In the genomic region with DNA sequence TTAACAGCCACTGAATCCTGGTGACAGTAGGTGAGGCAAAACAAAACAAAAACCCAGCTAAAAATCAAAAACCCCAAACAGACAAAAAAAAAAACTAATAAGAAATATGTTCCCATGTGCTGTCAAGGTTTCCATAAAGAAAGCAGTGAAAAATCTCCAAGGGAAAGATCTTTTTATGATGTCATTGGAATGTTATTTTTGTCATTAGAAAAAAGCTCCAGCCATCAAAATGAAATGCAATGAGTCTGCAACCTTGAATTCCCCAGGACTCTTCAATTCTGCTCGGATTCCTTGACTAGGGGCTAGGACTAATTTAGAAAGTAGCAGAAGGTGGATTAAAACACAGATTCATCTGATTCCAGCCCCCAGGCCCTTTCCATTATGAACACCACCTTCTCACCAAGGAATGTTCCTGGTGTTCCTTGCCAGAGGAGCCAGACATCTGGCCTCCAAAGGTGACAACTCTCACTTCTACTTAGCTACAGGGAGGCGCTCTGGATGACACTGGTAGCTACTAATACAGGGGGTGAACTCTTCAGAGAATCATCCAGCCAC, we compare ENCODE assay signal across 18 cellular contexts. TPM values are rescaled to one million over a fixed set of nuclear protein-coding genes. Genes with fewer than 3 reads are reported as not detected.
DNase-seq lines count a peak whose midpoint lies in the region; ATAC-seq, FAIRE-seq and TF ChIP-seq lines count a peak whose summit lies in the region.
"Had no signal": no experiment of that assay in that cellular context is flagged by ENCODE, and none has a peak within 500 bp of the region (broad histone marks: within the 10 kb centered on the region; RNA-seq: fewer than 3 reads in every experiment).

No MANE protein-coding gene starts in this region.

- peak; percentile 76 for FAIRE-seq in astrocyte (lab: Jason Lieb, UNC)
- FAIRE-seq: frontal cortex had no signal

- CTCF ChIA-PET in AG04449 (lab: Yijun Ruan, JAX) (no interaction called here), GM10248 (lab: Yijun Ruan, JAX) (interaction anchor here (0.9 to 1.0 kb wide), 2 partner anchors 15 to 82 kb away, joined by 3 read pairs; no protein-coding TSS in a partner anchor)

- 80 to 100% methylated on average over 1 of the region's 2 CpGs for WGBS in mesodermal cell (ENCODE audit: insufficient coverage in 2 of 2), 2 experiments

- DNase-seq in AG04449 (ENCODE audit: low read depth, low spot score) = peak; percentile 33
- peak; percentile 51 for DNase-seq in GM03348 (ENCODE audit: low spot score)
- peak; percentile 66 for DNase-seq in astrocyte (ENCODE audit: low read depth)
- DNase-seq in NCI-H2029 (lab: John Stamatoyannopoulos, UW) = no peak
- no peak for DNase-seq in GM10248 (ENCODE audit: extremely low spot score)
- no peak for DNase-seq in stimulated activated CD4-positive, alpha-beta T cell treated with anti-CD3 and anti-CD28 coated beads, Interleukin-4, amount 100 ng/mL, for 24 hours
- DNase-seq: activated CD4-positive, alpha-beta T cell treated with anti-CD3 and anti-CD28 coated beads for 1 hour; effector memory CD4-positive, alpha-beta T cell; NCI-H2029 treated with DMSO at 0.1 percent for 48 hours; NCI-H774; nucleus accumbens; RPMI8226; T-helper 2 cell had no signal

- H3K36me3 ChIP-seq in astrocyte (ENCODE audit: insufficient read depth, low read length) = no peaks in the 10 kb centered on the region
- H3K36me3 ChIP-seq in mesodermal cell (ENCODE audit: control insufficient read depth, insufficient read depth, low read length) = no peaks in the 10 kb centered on the region

- POLR2A ChIA-PET in AG04449 (lab: Yijun Ruan, JAX) = interaction anchor here (0.6 kb wide), 1 partner anchor 13 kb away, joined by 3 read pairs; no protein-coding TSS in a partner anchor
- POLR2A ChIA-PET in GM10248 (lab: Yijun Ruan, JAX) = interaction anchor here (0.5 kb wide), 1 partner anchor 1137 kb away, joined by 3 read pairs; no protein-coding TSS in a partner anchor

- peaks cover 36% of the 10 kb centered on the region for H3K4me1 Mint-ChIP-seq in astrocyte (ENCODE audit: low read depth, unreplicated experiment)

- H3K4me1 ChIP-seq in astrocyte (ENCODE audit: insufficient read depth, low read length) = peaks cover 20% of the 10 kb centered on the region
- no peaks in the 10 kb centered on the region for H3K4me1 ChIP-seq in mesodermal cell (ENCODE audit: control insufficient read depth, insufficient read depth, low read length, poor library complexity, severe bottlenecking)

- no peak overlapping the region for H3K4me3 Mint-ChIP-seq in astrocyte (ENCODE audit: unreplicated experiment)

- H3K9ac ChIP-seq in astrocyte (ENCODE audit: low read length) = peak overlapping the region; percentile 63

- H3K4me3 ChIP-seq in AG04449 (ENCODE audit: low read depth, low read length) (no peak overlapping the region), astrocyte (ENCODE audit: insufficient read depth, low read depth, low read length) (peak overlapping the region; percentile 15), mesodermal cell (ENCODE audit: extremely low read depth, insufficient read depth, low read length, poor library complexity, severe bottlenecking) (no peak overlapping the region)
- H3K4me3 ChIP-seq: skin epidermis had no signal

- H3K27ac ChIP-seq in astrocyte (ENCODE audit: low read depth, low read length) = peak overlapping the region; percentile 86
- peak overlapping the region; percentile 12 for H3K27ac ChIP-seq in mesodermal cell (ENCODE audit: low read depth, low read length, severe bottlenecking)
- H3K27ac ChIP-seq: skin epidermis had no signal

- no peak overlapping the region for H2AFZ ChIP-seq in astrocyte (ENCODE audit: low read depth, low read length)

- H3K27ac Mint-ChIP-seq in astrocyte (ENCODE audit: unreplicated experiment) = peak overlapping the region; percentile 97

- no peaks in the 10 kb centered on the region for H3K27me3 Mint-ChIP-seq in astrocyte (ENCODE audit: low read depth, unreplicated experiment)

- no peaks in the 10 kb centered on the region for H3K27me3 ChIP-seq in astrocyte (ENCODE audit: insufficient read depth, low read length)

- TF ChIP-seq CTCF in AG04449 (IDR thresholded peaks at IDR 0.05; ENCODE audit: insufficient read depth, low read length, missing control alignments) (no peak), astrocyte (IDR thresholded peaks at IDR 0.05; ENCODE audit: insufficient read depth, low read depth, low read length) (no peak), GM10248 (IDR thresholded peaks at IDR 0.05; ENCODE audit: control extremely low read depth, extremely low read depth, low read depth, missing control alignments) (no peak)

- no peaks in the 10 kb centered on the region for H4K20me1 ChIP-seq in astrocyte (ENCODE audit: insufficient read depth, low read length)

- H3K9me3 Mint-ChIP-seq in astrocyte (ENCODE audit: unreplicated experiment) = peaks cover 2% of the 10 kb centered on the region

- ATAC-seq in HG03280 (IDR thresholded peaks at IDR 0.05; ENCODE audit: unreplicated experiment) = no peak

- H3K4me2 ChIP-seq in astrocyte (ENCODE audit: low read length) = peak overlapping the region; percentile 70

- H3K9me3 ChIP-seq in astrocyte (ENCODE audit: insufficient read depth, low read depth, low read length) (no peaks in the 10 kb centered on the region), mesodermal cell (ENCODE audit: control insufficient read depth, low read length) (no peaks in the 10 kb centered on the region)

- H3K79me2 ChIP-seq in astrocyte (ENCODE audit: insufficient read depth, low read length) = no peaks in the 10 kb centered on the region

- no peaks in the 10 kb centered on the region for H3K36me3 Mint-ChIP-seq in astrocyte (ENCODE audit: low read depth, unreplicated experiment)
- H3K36me3 Mint-ChIP-seq: brain had no signal

RNA-seq across cellular contexts. Expression of a gene that starts 6.0 kb away (rescaled TPM):
- 91.3 and 115 TPM in 2 replicates for total RNA-seq in astrocyte
- 23.9 TPM for polyA plus RNA-seq in mesodermal cell (2013, experiment 1 of 2)
- polyA plus RNA-seq in mesodermal cell (2013, experiment 2 of 2) = 21.9 TPM

Comparison
In these comparisons a context has a peak if more than half of its experiments do, and no peak if none do; other contexts are left out.
1. DNase-seq: peak in AG04449 (single experiment), GM03348 (single experiment) and astrocyte (single experiment); none in NCI-H2029 (single experiment), GM10248 (single experiment) and stimulated activated CD4-positive, alpha-beta T cell treated with anti-CD3 and anti-CD28 coated beads, Interleukin-4, amount 100 ng/mL, for 24 hours (single experiment).